10 cellular contexts compared by ENCODE assay signal in the genomic region with DNA sequence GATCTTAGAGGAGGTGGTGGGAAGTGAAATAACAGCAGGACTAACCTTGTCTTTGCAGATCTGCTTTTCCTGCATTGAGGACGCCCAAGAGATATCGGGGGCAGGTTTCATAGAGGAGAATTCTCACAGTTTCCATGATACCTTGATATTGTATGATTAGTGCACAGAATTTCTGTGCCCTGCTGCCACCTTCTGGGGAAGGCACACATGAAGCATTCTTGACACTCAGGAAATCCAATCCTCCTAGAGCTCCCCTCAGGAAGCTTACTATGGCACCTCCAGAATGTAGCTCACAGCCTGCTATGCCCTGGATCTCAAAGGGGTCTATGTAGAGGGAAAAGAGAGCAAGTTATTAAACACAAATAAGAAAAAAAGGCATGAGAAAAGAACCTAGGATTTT. TPM values are rescaled to one million over a fixed set of nuclear protein-coding genes. Genes with fewer than 3 reads are reported as not detected.
A peak's percentile ranks its signal among the peaks of the same experiment; 100 is the strongest.
DNase-seq lines count a peak whose midpoint lies in the region; ATAC-seq and TF ChIP-seq lines count a peak whose summit lies in the region.
"Had no signal": no experiment of that assay in that cellular context is flagged by ENCODE, and none has a peak within 500 bp of the region (broad histone marks: within the 10 kb centered on the region; RNA-seq: fewer than 3 reads in every experiment).

No MANE protein-coding gene starts in this region.

- DNase-seq in RKO (ENCODE audit: low spot score) (peak; percentile 37), iPS-NIHi7 (ENCODE audit: extremely low spot score) (peak; percentile 53), lower leg skin (ENCODE audit: low spot score in 2 of 2) (no peak), NCI-H446 (lab: John Stamatoyannopoulos, UW) (no peak), AG08395 (ENCODE audit: low spot score) (no peak)
- DNase-seq: activated gamma-delta T cell treated with Interleukin-2 at 50 U/mL for 16 hours had no signal

- H3K79me2 ChIP-seq in DOHH2 (ENCODE audit: control insufficient read depth, low read length): no peaks in the 10 kb centered on the region

- H3K9me3 ChIP-seq in DOHH2 (ENCODE audit: control insufficient read depth, insufficient read depth, low read length): no peaks in the 10 kb centered on the region

- H3K9me2 ChIP-seq in DOHH2 (replicated peaks; ENCODE audit: control insufficient read depth, low read length): no peaks in the 10 kb centered on the region

- H4K20me1 ChIP-seq in DOHH2 (ENCODE audit: control insufficient read depth, insufficient read depth, low read depth, low read length): no peaks in the 10 kb centered on the region

- TF ChIP-seq POLR2A in lower leg skin (IDR thresholded peaks at IDR 0.05): no peak

- intact Hi-C loops in lower leg skin (cut with DNase I; ENCODE audit: low total_unique reads): no loop called here

- TF ChIP-seq CTCF in DOHH2 (IDR thresholded peaks at IDR 0.05; ENCODE audit: low read depth, low read length, poor library complexity, severe bottlenecking): peak; percentile 87
- no peak for TF ChIP-seq CTCF in lower leg skin (IDR thresholded peaks at IDR 0.05)

- H3K27ac ChIP-seq in DOHH2 (ENCODE audit: low read depth, low read length): no peak overlapping the region

- no peaks in the 10 kb centered on the region for H3K36me3 ChIP-seq in DOHH2 (ENCODE audit: control insufficient read depth, low read length)

- peak; percentile 48 for ATAC-seq in GM19463 (IDR thresholded peaks at IDR 0.05; ENCODE audit: unreplicated experiment)

- no peaks in the 10 kb centered on the region for H3F3A ChIP-seq in DOHH2 (ENCODE audit: control insufficient read depth, insufficient read depth)

- no peak overlapping the region for H3K4me2 ChIP-seq in DOHH2 (ENCODE audit: low read length)

- H3K4me3 ChIP-seq in DOHH2 (ENCODE audit: low read length): no peak overlapping the region
- no peak overlapping the region for H3K4me3 ChIP-seq in lower leg skin (ENCODE audit: low read depth, poor library complexity, severe bottlenecking)

- peaks cover 16% of the 10 kb centered on the region for H3K4me1 ChIP-seq in DOHH2 (ENCODE audit: control insufficient read depth, low read length)

- 69 to 86% methylated on average over 2 of the region's 2 CpGs for WGBS in lower leg skin, 2 donors

- no peaks in the 10 kb centered on the region for H3K27me3 ChIP-seq in DOHH2 (ENCODE audit: control insufficient read depth, low read length)

RNA-seq across cellular contexts. Expression of a gene that starts 1.5 kb away (rescaled TPM):
- total RNA-seq in lower leg skin: 1 to 10 TPM in 1 of 4 donors, under 1 TPM in 1, not detected in 2; 0.38 to 1.2 TPM
- total RNA-seq: lung microvascular endothelial cell, skeletal muscle tissue had no signal

RNA-seq across cellular contexts. Expression of a gene that starts 23.9 kb away (rescaled TPM):
- total RNA-seq in lower leg skin: 1 to 10 TPM; 5.3 to 6.7 (median 6.2) TPM
- total RNA-seq: lung microvascular endothelial cell had no signal

RNA-seq across cellular contexts. Expression of a gene that starts 40.1 kb away (rescaled TPM):
- total RNA-seq in lower leg skin: 1 to 10 TPM; 2.7 to 7.0 (median 5.1) TPM
- total RNA-seq: lung microvascular endothelial cell had no signal

Comparison
In these comparisons a context has a peak if more than half of its experiments do, and no peak if none do; other contexts are left out.
1. DNase-seq: peak in RKO (single experiment) and iPS-NIHi7 (single experiment); none in lower leg skin (0 of 2), NCI-H446 (0 of 2) and AG08395 (single experiment).